In the genomic region with DNA sequence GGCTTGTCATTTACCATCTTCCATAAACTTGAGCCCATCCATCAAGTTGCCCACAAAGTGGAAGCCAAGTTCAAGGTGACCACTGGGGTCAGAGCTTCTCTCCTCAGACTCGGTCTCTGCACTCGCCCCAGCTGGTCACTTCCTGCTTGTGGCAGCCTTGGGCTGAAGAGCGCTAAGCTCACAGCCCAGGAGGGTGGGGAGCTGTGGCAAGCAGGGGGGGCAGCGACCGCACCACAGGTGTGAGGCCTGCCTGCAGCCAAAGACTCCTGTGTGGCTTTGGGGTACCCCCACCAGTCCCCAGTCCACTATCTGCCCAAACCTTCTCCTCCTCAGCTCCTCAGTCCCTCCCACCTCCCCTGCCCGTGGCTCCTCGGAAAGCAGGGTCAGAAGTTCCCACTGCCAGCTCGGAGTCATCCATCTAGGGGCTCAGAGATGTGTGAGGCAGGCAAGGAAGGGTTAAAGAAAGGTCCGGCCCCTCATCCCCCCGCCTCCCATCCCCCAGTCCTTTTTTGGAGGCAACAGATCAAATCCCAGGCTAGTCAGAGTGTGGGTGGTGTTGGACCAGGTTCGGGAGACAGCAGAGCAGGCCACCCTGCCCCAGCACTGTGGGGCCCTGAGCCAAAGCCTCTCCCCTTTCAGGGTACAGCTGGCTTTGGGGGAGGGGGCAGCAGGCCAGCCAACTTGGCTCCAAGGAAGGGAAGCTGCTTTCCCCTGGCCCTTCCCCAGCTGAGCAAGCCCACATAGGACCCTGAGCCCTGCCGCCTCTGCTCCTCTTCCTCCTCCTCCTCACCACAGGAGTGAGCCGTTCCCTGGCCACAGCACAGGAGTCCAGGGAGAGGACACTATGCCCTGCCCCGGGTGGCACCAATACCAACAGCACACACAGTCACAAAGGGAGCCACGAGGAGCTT, we compare ENCODE assay signal across 11 cellular contexts. TPM values are rescaled to one million over a fixed set of nuclear protein-coding genes. Genes with fewer than 3 reads are reported as not detected.
A peak's percentile ranks its signal among the peaks of the same experiment; 100 is the strongest.
DNase-seq lines count a peak whose midpoint lies in the region; ATAC-seq and TF ChIP-seq lines count a peak whose summit lies in the region.
"Had no signal": no experiment of that assay in that cellular context is flagged by ENCODE, and none has a peak within 500 bp of the region (broad histone marks: within the 10 kb centered on the region; RNA-seq: fewer than 3 reads in every experiment).

No MANE protein-coding gene starts in this region.

- H3K4me3 ChIP-seq in HEK293 (ENCODE audit: low read depth, low read length): no peak overlapping the region
- no peak overlapping the region for H3K4me3 ChIP-seq in iPS DF 6.9 (ENCODE audit: low read length)
- H3K4me3 ChIP-seq in gastrocnemius medialis: peak overlapping the region; percentile 46 to 66 (median 59)

- in situ Hi-C loops in gastrocnemius medialis (cut with MboI; ENCODE audit: low sequenced_read_pairs in 4 of 4): no loop called here

- H3K9me3 ChIP-seq in HEK293 (ENCODE audit: control insufficient read depth, insufficient read depth, low read depth, low read length) (no peaks in the 10 kb centered on the region), iPS DF 6.9 (ENCODE audit: control insufficient read depth, insufficient read depth, low read length) (no peaks in the 10 kb centered on the region), gastrocnemius medialis (no peaks in the 10 kb centered on the region)

- H3K27me3 Mint-ChIP-seq in MCF 10A (ENCODE audit: insufficient read depth, unreplicated experiment): no peaks in the 10 kb centered on the region

- peak; percentile 66 to 71 for TF ChIP-seq POLR2A in gastrocnemius medialis (IDR thresholded peaks at IDR 0.05)

- H3K27ac ChIP-seq in HEK293 (ENCODE audit: extremely low read depth, low read depth, low read length): no peak overlapping the region
- H3K27ac ChIP-seq in iPS DF 6.9 (ENCODE audit: low read length): no peak overlapping the region
- peak overlapping the region; percentile 87 to 99 (median 94) for H3K27ac ChIP-seq in gastrocnemius medialis

- no CpG with 5 or more reads among the region's 15 CpGs for WGBS in iPS DF 6.9 (ENCODE audit: insufficient coverage, insufficient read length)

- H3K36me3 ChIP-seq in HEK293 (ENCODE audit: control insufficient read depth in 2 of 2, insufficient read depth in 1 of 2, low read length in 2 of 2) (peaks cover 10 to 54% of the 10 kb centered on the region in 2 experiments; a peak in 2 of 3 replicates), iPS DF 6.9 (ENCODE audit: control insufficient read depth, insufficient read depth, low read length) (peaks cover 24% of the 10 kb centered on the region), gastrocnemius medialis (peaks cover 0 to 5% of the 10 kb centered on the region in 2 donors)

- peaks cover 63% of the 10 kb centered on the region for H3K4me1 Mint-ChIP-seq in MCF 10A (ENCODE audit: insufficient read depth, unreplicated experiment)

- peak; percentile 29 to 33 for ATAC-seq in gastrocnemius medialis

- H3K27me3 ChIP-seq in iPS DF 6.9 (ENCODE audit: control insufficient read depth, insufficient read depth, low read length) (no peaks in the 10 kb centered on the region), gastrocnemius medialis (no peaks in the 10 kb centered on the region)

- peaks cover 32% of the 10 kb centered on the region for H3K36me3 Mint-ChIP-seq in MCF 10A (ENCODE audit: insufficient read depth, unreplicated experiment)

- POLR2A ChIA-PET in HEK293 (lab: Yijun Ruan, JAX): interaction anchor here (0.6 to 1.2 kb wide), 3 partner anchors 38 to 346 kb away, joined by 3 read pairs; partner anchors contain the start of genes GJD3 and PSMD3
- POLR2A ChIA-PET in MCF 10A (lab: Yijun Ruan, JAX): interaction anchor here (0.6 to 8.1 kb wide), 13 partner anchors 9 to 104 kb away, joined by 3 to 164 read pairs (median 5); partner anchors contain the start of genes MED24, NR1D1 and PSMD3

- H3K9me3 Mint-ChIP-seq in MCF 10A (ENCODE audit: unreplicated experiment): no peaks in the 10 kb centered on the region

- H3K27ac Mint-ChIP-seq in MCF 10A (ENCODE audit: low read depth, unreplicated experiment): peak overlapping the region; percentile 59

- DNase-seq in MCF 10A (ENCODE audit: unreplicated experiment): peak; percentile 94
- peak; percentile 22 for DNase-seq in iPS DF 6.9 (ENCODE audit: low read depth, low spot score)
- peak; percentile 84 to 90 for DNase-seq in gastrocnemius medialis
- no peak for DNase-seq in NCI-H345 treated with DMSO at 0.1 percent for 48 hours (lab: John Stamatoyannopoulos, UW; ENCODE audit: unreplicated experiment)
- DNase-seq in cortex of kidney (lab: John Stamatoyannopoulos, UW): no peak
- DNase-seq in cerebellar cortex (ENCODE audit: low spot score): no peak
- DNase-seq in activated CD4-positive, alpha-beta T cell treated with anti-CD3 and anti-CD28 coated beads for 48 hours: no peak
- DNase-seq: NCI-H2227 treated with DMSO at 0.1 percent for 48 hours had no signal

- intact Hi-C loops in MCF 10A (cut with micrococcal nuclease): no loop called here
- intact Hi-C loops in gastrocnemius medialis (cut with DNase I; ENCODE audit: low total_unique reads): loop anchor here (2.0 to 10.0 kb wide), 2 partner anchors 74 to 296 kb away; no protein-coding TSS in a partner anchor

- H3K4me1 ChIP-seq in HEK293 (ENCODE audit: control insufficient read depth, insufficient read depth, low read length) (peaks cover 6% of the 10 kb centered on the region), iPS DF 6.9 (ENCODE audit: control insufficient read depth, insufficient read depth, low read length) (peaks cover 12% of the 10 kb centered on the region), gastrocnemius medialis (peaks cover 77 to 85% of the 10 kb centered on the region in 2 donors)

- no TSS peak for BruUV-seq in MCF 10A (replicated peaks; lab: Mats Ljungman, UMichigan)

- CTCF ChIA-PET in HEK293 (lab: Yijun Ruan, JAX) (interaction anchor here (0.5 to 14.3 kb wide), 9 partner anchors 8 to 395 kb away, joined by 3 to 268 read pairs (median 4); partner anchors contain the start of gene NR1D1), MCF 10A (lab: Yijun Ruan, JAX) (interaction anchor here (0.6 to 10.7 kb wide), 8 partner anchors 10 to 273 kb away, joined by 3 to 237 read pairs (median 4); no protein-coding TSS in a partner anchor)

- TF ChIP-seq CTCF in HEK293 (tag by site-specific recombination; IDR thresholded peaks at IDR 0.05) (no peak), MCF 10A (IDR thresholded peaks at IDR 0.05; ENCODE audit: unreplicated experiment) (no peak), gastrocnemius medialis (IDR thresholded peaks at IDR 0.05 in 4 of 5, conservative IDR thresholded peaks at IDR 0.05 in 1 of 5) (no peak)

- peak overlapping the region; percentile 51 for H3K4me3 Mint-ChIP-seq in MCF 10A (ENCODE audit: unreplicated experiment)

TF ChIP-seq in HEK293, 187 proteins besides CTCF, POLR2A, EP300 and RAD21 (continues in another document):
- TF ChIP-seq ZNF184 (tag by site-specific recombination; IDR thresholded peaks at IDR 0.05): no peak
- TF ChIP-seq ZNF513 (tag by site-specific recombination; IDR thresholded peaks at IDR 0.05): peak; percentile 42; the same call in 1 of the 2 replicates
- TF ChIP-seq ZFHX2 (tag by site-specific recombination; conservative IDR thresholded peaks at IDR 0.05): peak; percentile 31; the same call in 1 of the 2 replicates
- TF ChIP-seq ZBTB10 (tag by site-specific recombination; IDR thresholded peaks at IDR 0.05): no peak

RNA-seq across cellular contexts. Expression of gene CSF3, which starts 3.2 kb away (rescaled TPM):
- total RNA-seq in MCF 10A (2022) (9.6 and 17.1 TPM in 2 replicates), gastrocnemius medialis (10 to 100 TPM; 11.4 to 20.6 (median 16.3) TPM)

RNA-seq across cellular contexts. Expression of gene MED24, which starts 35.7 kb away (rescaled TPM):
- 66.6 and 88.5 TPM in 2 replicates for total RNA-seq in MCF 10A (2022)
- 100 to 1,000 TPM in 2 of 4 donors, 10 to 100 TPM in 2; 54.2 to 124 (median 93.9) TPM for total RNA-seq in gastrocnemius medialis

RNA-seq across cellular contexts. Expression of gene PSMD3, which starts 37.9 kb away (rescaled TPM):
- total RNA-seq in MCF 10A (2022): 74.2 and 95.3 TPM in 2 replicates
- total RNA-seq in gastrocnemius medialis: 100 to 1,000 TPM; 211 to 364 (median 329) TPM

RNA-seq across cellular contexts. Expression of gene THRA, which starts 44.3 kb away (rescaled TPM):
- total RNA-seq in MCF 10A (2022) (5.5 and 6.4 TPM in 2 replicates), gastrocnemius medialis (10 to 100 TPM; 42.2 to 71.6 (median 48.2) TPM)

RNA-seq across cellular contexts. Expression of gene GSDMA, which starts 55.7 kb away (rescaled TPM):
- total RNA-seq in MCF 10A (2022) (0.61 and 0.77 TPM in 2 replicates), gastrocnemius medialis (under 1 TPM in 2 of 4 donors, not detected in 2; 0.16 to 0.26 TPM)
- total RNA-seq: cerebellum, pulmonary artery endothelial cell had no signal

Comparison
In these comparisons a context has a peak if more than half of its experiments do, and no peak if none do; other contexts are left out.
1. H3K27ac ChIP-seq: peak in gastrocnemius medialis (4 of 4); none in HEK293 (single experiment) and iPS DF 6.9 (single experiment).
2. H3K4me3 ChIP-seq: peak in gastrocnemius medialis (4 of 4); none in HEK293 (single experiment) and iPS DF 6.9 (single experiment).
3. DNase-seq: peak in MCF 10A (single experiment), iPS DF 6.9 (single experiment) and gastrocnemius medialis (2 of 2); none in NCI-H345 treated with DMSO at 0.1 percent for 48 hours (single experiment), cortex of kidney (single experiment), cerebellar cortex (single experiment) and activated CD4-positive, alpha-beta T cell treated with anti-CD3 and anti-CD28 coated beads for 48 hours (single experiment).